Comparison of ENCODE assay signal across 21 cellular contexts in genomic region chr2:7881038-7881437, GRCh38.
DNase-seq lines count a peak whose midpoint lies in the region; ATAC-seq and TF ChIP-seq lines count a peak whose summit lies in the region.
"Had no signal": no experiment of that assay in that cellular context is flagged by ENCODE, and none has a peak within 500 bp of the region (broad histone marks: within the 10 kb centered on the region; RNA-seq: fewer than 3 reads in every experiment).

No MANE protein-coding gene starts in this region.

- H3K27me3 Mint-ChIP-seq in activated T-helper 17 cell treated with anti-CD3 and anti-CD28 coated beads, Interleukin-2, amount 50 U/mL, for 72 hours: no peaks in the 10 kb centered on the region
- H3K27me3 Mint-ChIP-seq: activated CD8-positive, alpha-beta T cell treated with anti-CD3 and anti-CD28 coated beads for 36 hours; CD4-positive, CD25-positive, alpha-beta regulatory T cell had no signal

- TF ChIP-seq CTCF in astrocyte of the cerebellum (IDR thresholded peaks at IDR 0.05; ENCODE audit: low read depth, low read length, missing control alignments): no peak

- no peak overlapping the region for H3K4me3 ChIP-seq in astrocyte of the cerebellum (ENCODE audit: low read depth, low read length)
- H3K4me3 ChIP-seq: lower lobe of right lung, ovary had no signal

- in situ Hi-C loops in astrocyte of the cerebellum (cut with HindIII; ENCODE audit: low sequenced_read_pairs): no loop called here

- H3K4me1 Mint-ChIP-seq in activated T-helper 17 cell treated with anti-CD3 and anti-CD28 coated beads, Interleukin-2, amount 50 U/mL, for 72 hours: no peaks in the 10 kb centered on the region
- H3K4me1 Mint-ChIP-seq: CD4-positive, CD25-positive, alpha-beta regulatory T cell had no signal

- H3K9me3 Mint-ChIP-seq in activated T-helper 17 cell treated with anti-CD3 and anti-CD28 coated beads, Interleukin-2, amount 50 U/mL, for 72 hours: no peaks in the 10 kb centered on the region
- H3K9me3 Mint-ChIP-seq: activated CD8-positive, alpha-beta T cell treated with anti-CD3 and anti-CD28 coated beads for 36 hours; activated naive CD4-positive, alpha-beta T cell treated with anti-CD3 and anti-CD28 coated beads for 36 hours; CD4-positive, CD25-positive, alpha-beta regulatory T cell; effector memory CD8-positive, alpha-beta T cell had no signal

- H3K4me3 Mint-ChIP-seq in activated T-helper 17 cell treated with anti-CD3 and anti-CD28 coated beads, Interleukin-2, amount 50 U/mL, for 72 hours: no peak overlapping the region
- H3K4me3 Mint-ChIP-seq: activated CD8-positive, alpha-beta T cell treated with anti-CD3 and anti-CD28 coated beads for 36 hours; activated naive CD4-positive, alpha-beta T cell treated with anti-CD3 and anti-CD28 coated beads for 36 hours; CD4-positive, CD25-positive, alpha-beta regulatory T cell; effector memory CD8-positive, alpha-beta T cell had no signal

- DNase-seq in AG08395 (ENCODE audit: low spot score) (peak; percentile 57), HT-29 (ENCODE audit: low spot score) (peak; percentile 17), astrocyte of the cerebellum (ENCODE audit: low read depth) (peak; percentile 39), left kidney (ENCODE audit: low read depth, low spot score) (peak; percentile 48)
- no peak for DNase-seq in activated effector memory CD4-positive, alpha-beta T cell treated with anti-CD3 and anti-CD28 coated beads, Interleukin-2, amount 50 U/mL, for 16 hours
- DNase-seq: activated CD8-positive, alpha-beta T cell treated with anti-CD3 and anti-CD28 coated beads for 36 hours; activated naive CD4-positive, alpha-beta T cell treated with anti-CD3 and anti-CD28 coated beads for 36 hours; activated T-cell treated with anti-CD3 and anti-CD28 coated beads, Interleukin-2, amount 50 U/mL, for 1 hour; aorta; CD4-positive, CD25-positive, alpha-beta regulatory T cell; effector memory CD8-positive, alpha-beta T cell; glutamatergic neuron; lower lobe of right lung; NCI-H69; ovary; stimulated activated CD4-positive, alpha-beta T cell treated with anti-CD3 and anti-CD28 coated beads, Interleukin-2, amount 100 ng/mL, for 48 hours; T-helper 9 cell had no signal

- no peaks in the 10 kb centered on the region for H3K36me3 Mint-ChIP-seq in activated T-helper 17 cell treated with anti-CD3 and anti-CD28 coated beads, Interleukin-2, amount 50 U/mL, for 72 hours (ENCODE audit: low read depth)
- H3K36me3 Mint-ChIP-seq: CD4-positive, CD25-positive, alpha-beta regulatory T cell had no signal

- no peak overlapping the region for H3K27ac Mint-ChIP-seq in activated T-helper 17 cell treated with anti-CD3 and anti-CD28 coated beads, Interleukin-2, amount 50 U/mL, for 72 hours
- H3K27ac Mint-ChIP-seq: activated CD8-positive, alpha-beta T cell treated with anti-CD3 and anti-CD28 coated beads for 36 hours; activated naive CD4-positive, alpha-beta T cell treated with anti-CD3 and anti-CD28 coated beads for 36 hours; CD4-positive, CD25-positive, alpha-beta regulatory T cell; effector memory CD8-positive, alpha-beta T cell had no signal

- no peak for ATAC-seq in activated T-helper 17 cell treated with anti-CD3 and anti-CD28 coated beads, Interleukin-2, amount 50 U/mL, for 72 hours (replicated peaks)
- ATAC-seq in GM19467 (IDR thresholded peaks at IDR 0.05; ENCODE audit: unreplicated experiment) (no peak), GM21576 (IDR thresholded peaks at IDR 0.05; ENCODE audit: unreplicated experiment) (no peak)
- ATAC-seq: activated CD8-positive, alpha-beta T cell treated with anti-CD3 and anti-CD28 coated beads for 36 hours; effector memory CD8-positive, alpha-beta T cell; lower lobe of right lung; Panc1 had no signal
